ENCODE assay signal across 24 cellular contexts in the genomic region with DNA sequence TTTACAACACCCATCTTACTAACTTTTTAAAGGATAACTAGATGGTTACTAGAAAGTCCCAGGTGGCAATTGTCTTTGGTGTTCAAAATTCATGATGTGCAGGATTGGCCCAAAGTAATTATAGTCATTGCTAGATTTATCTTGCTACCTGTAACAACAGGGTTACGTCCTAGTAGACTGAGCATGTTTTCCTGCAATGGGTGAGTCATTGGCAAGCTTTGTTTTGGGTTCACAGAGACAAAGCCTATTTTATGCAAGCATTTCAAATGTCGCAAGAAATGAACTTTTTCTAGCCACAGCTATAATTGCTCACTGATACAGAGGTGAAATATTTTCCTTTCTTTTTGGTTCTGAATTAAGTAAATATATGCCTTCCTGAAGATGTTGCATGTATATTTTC.
"Had no signal": no experiment of that assay in that cellular context is flagged by ENCODE, and none has a peak within 500 bp of the region (broad histone marks: within the 10 kb centered on the region; RNA-seq: fewer than 3 reads in every experiment).

No MANE protein-coding gene starts in this region.

- H3K4me3 ChIP-seq: body of pancreas, heart left ventricle, left lung, lower lobe of right lung, mucosa of descending colon, right atrium auricular region, suprapubic skin, tibial artery, upper lobe of right lung had no signal

- H3K9me3 Mint-ChIP-seq: endodermal cell; T-helper 1 cell treated with Interleukin-12 subunit alpha and Interleukin-12 subunit beta and Interleukin-4 antibody, amounts not matched to agents 30 μg/mL and 1 μg/mL, for 36 hours had no signal

- H3K4me1 Mint-ChIP-seq: endodermal cell had no signal

- H3K36me3 Mint-ChIP-seq: activated naive CD8-positive, alpha-beta T cell; natural killer cell treated with Interleukin-12 subunit alpha and Interleukin-12 subunit beta and Interleukin-15 and Interleukin-18, amount 100 ng/mL, for 72 hours had no signal

- H3K27ac Mint-ChIP-seq: activated naive CD8-positive, alpha-beta T cell; endodermal cell; natural killer cell treated with Interleukin-12 subunit alpha and Interleukin-12 subunit beta and Interleukin-15 and Interleukin-18, amount 100 ng/mL, for 72 hours; T-helper 1 cell treated with Interleukin-12 subunit alpha and Interleukin-12 subunit beta and Interleukin-4 antibody, amounts not matched to agents 30 μg/mL and 1 μg/mL, for 36 hours had no signal

- H3K36me3 ChIP-seq: heart left ventricle, left lung, lower lobe of right lung, right atrium auricular region, suprapubic skin, tibial artery, upper lobe of right lung, WERI-Rb-1 had no signal

- H3K27me3 ChIP-seq: body of pancreas, left lung, right atrium auricular region, suprapubic skin, tibial artery, upper lobe of right lung had no signal

- ATAC-seq: activated CD4-positive, CD25-positive, alpha-beta regulatory T cell treated with anti-CD3 and anti-CD28 coated beads, Interleukin-2, amount 50 U/mL, for 24 hours; body of pancreas; heart left ventricle; left lung; lower lobe of right lung; mucosa of descending colon; natural killer cell treated with Interleukin-12 subunit alpha and Interleukin-12 subunit beta and Interleukin-15 and Interleukin-18, amount 100 ng/mL, for 72 hours; upper lobe of right lung had no signal

- H3K9me3 ChIP-seq: body of pancreas, heart left ventricle, lower lobe of right lung, mucosa of descending colon, right atrium auricular region, suprapubic skin, tibial artery, upper lobe of right lung had no signal

- H3K4me1 ChIP-seq: body of pancreas, heart left ventricle, left lung, lower lobe of right lung, right atrium auricular region, suprapubic skin, tibial artery, upper lobe of right lung had no signal

- H3K4me3 Mint-ChIP-seq: activated naive CD8-positive, alpha-beta T cell; endodermal cell; natural killer cell treated with Interleukin-12 subunit alpha and Interleukin-12 subunit beta and Interleukin-15 and Interleukin-18, amount 100 ng/mL, for 72 hours; T-helper 1 cell treated with Interleukin-12 subunit alpha and Interleukin-12 subunit beta and Interleukin-4 antibody, amounts not matched to agents 30 μg/mL and 1 μg/mL, for 36 hours had no signal

- DNase-seq: activated CD4-positive, alpha-beta T cell treated with anti-CD3 and anti-CD28 coated beads for 48 hours; activated CD4-positive, alpha-beta T cell treated with anti-CD3 and anti-CD28 coated beads, Interleukin-2, amount 50 U/mL, for 48 hours; activated CD8-positive, alpha-beta memory T cell treated with anti-CD3 and anti-CD28 coated beads for 24 hours; activated effector memory CD4-positive, alpha-beta T cell treated with Interleukin-2 at 50 U/mL for 16 hours; activated naive CD4-positive, alpha-beta T cell treated with Interleukin-2 at 50 U/mL for 16 hours; anterior cingulate cortex; body of pancreas; endodermal cell; heart left ventricle; left lung; lower lobe of right lung; mucosa of descending colon; stimulated activated CD4-positive, alpha-beta T cell treated with anti-CD3 and anti-CD28 coated beads, Interleukin-15, amount 100 ng/mL, for 24 hours; stimulated activated naive CD4-positive, alpha-beta T cell; T1000; tibial artery; upper lobe of right lung; WERI-Rb-1 had no signal

- H3K27ac ChIP-seq: body of pancreas, heart left ventricle, left lung, lower lobe of right lung, right atrium auricular region, suprapubic skin, tibial artery, upper lobe of right lung, WERI-Rb-1 had no signal
